In the genomic region with DNA sequence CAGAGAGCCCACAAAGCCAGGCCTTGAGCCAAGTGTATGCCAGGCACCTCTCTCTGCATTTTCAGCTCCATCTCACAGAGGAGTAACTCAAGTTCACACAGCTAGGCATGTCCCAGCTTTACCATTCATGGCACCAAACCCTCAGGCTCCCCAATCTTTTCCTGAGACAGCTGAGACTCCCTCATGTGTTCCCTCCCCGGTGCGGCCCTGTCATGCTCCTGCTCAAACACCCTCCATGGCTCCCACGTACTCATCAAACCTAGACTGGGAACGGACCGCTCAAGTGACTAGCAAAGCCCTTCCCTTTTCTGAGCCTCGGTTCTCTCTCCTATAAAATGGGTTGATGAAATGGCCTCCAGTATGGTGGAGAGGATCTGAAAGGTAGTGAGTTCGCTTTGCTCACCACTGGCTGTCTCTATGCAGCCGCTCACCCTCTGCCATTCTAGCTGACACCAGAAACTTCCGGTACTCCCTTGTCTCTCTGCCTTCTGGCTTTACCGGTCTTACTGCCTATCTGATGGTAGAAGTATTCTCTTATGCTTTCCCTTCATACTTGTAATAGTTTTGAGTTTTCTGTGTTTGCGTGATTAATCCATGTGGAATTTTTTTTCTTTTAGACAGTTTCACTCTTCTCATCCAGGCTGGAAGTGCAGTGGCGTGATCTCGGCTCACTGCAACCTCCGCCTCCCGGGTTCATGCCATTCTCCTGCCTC, we compare ENCODE assay signal across 9 cellular contexts. TPM values are rescaled to one million over a fixed set of nuclear protein-coding genes. Genes with fewer than 3 reads are reported as not detected.
DNase-seq lines count a peak whose midpoint lies in the region; ATAC-seq and TF ChIP-seq lines count a peak whose summit lies in the region.
"Had no signal": no experiment of that assay in that cellular context is flagged by ENCODE, and none has a peak within 500 bp of the region (broad histone marks: within the 10 kb centered on the region; RNA-seq: fewer than 3 reads in every experiment).

No MANE protein-coding gene starts in this region.

- no peaks in the 10 kb centered on the region for H3K27me3 ChIP-seq in naive thymus-derived CD4-positive, alpha-beta T cell (ENCODE audit: control insufficient read depth in 2 of 2, insufficient read depth in 2 of 2, low read length in 2 of 2)

- peak overlapping the region in 2 of 10 donors; percentile 54 to 58 for H3K4me3 Mint-ChIP-seq in naive thymus-derived CD4-positive, alpha-beta T cell

- H3K9me3 ChIP-seq in naive thymus-derived CD4-positive, alpha-beta T cell (ENCODE audit: control insufficient read depth in 2 of 3, low read length in 3 of 3), result no peaks in the 10 kb centered on the region

- peaks cover 0 to 21% (median 0%) of the 10 kb centered on the region in 3 experiments for H3K36me3 ChIP-seq in naive thymus-derived CD4-positive, alpha-beta T cell (ENCODE audit: control insufficient read depth in 2 of 3, insufficient read depth in 3 of 3, low read length in 3 of 3)

- H3K4me3 ChIP-seq in cardiac fibroblast (replicated peaks in 1 of 2; ENCODE audit: low read depth in 2 of 2, low read length in 2 of 2), result no peak overlapping the region
- H3K4me3 ChIP-seq in naive thymus-derived CD4-positive, alpha-beta T cell (ENCODE audit: low read length), result no peak overlapping the region

- intact Hi-C loops in naive thymus-derived CD4-positive, alpha-beta T cell (cut with micrococcal nuclease), result loop anchor here in 1 of 2 donors (2.0 kb wide), 1 partner anchor 37 kb away; no protein-coding TSS in a partner anchor

- H3K4me1 Mint-ChIP-seq in naive thymus-derived CD4-positive, alpha-beta T cell, result peaks cover 30 to 70% (median 48%) of the 10 kb centered on the region in 7 donors

- H3K9me3 Mint-ChIP-seq in naive thymus-derived CD4-positive, alpha-beta T cell, result no peaks in the 10 kb centered on the region

- H3K36me3 Mint-ChIP-seq in naive thymus-derived CD4-positive, alpha-beta T cell, result peaks cover 0 to 24% (median 12%) of the 10 kb centered on the region in 5 donors

- POLR2A ChIA-PET in naive thymus-derived CD4-positive, alpha-beta T cell (lab: Charles Lee), result interaction anchor here (1.2 to 16.7 kb wide), 2 partner anchors 8 to 12 kb away, joined by 5 to 190 read pairs; a partner anchor contains a TSS

- peaks cover 9 to 10% of the 10 kb centered on the region in 2 donors for H3K4me1 ChIP-seq in naive thymus-derived CD4-positive, alpha-beta T cell (ENCODE audit: control insufficient read depth in 2 of 2, insufficient read depth in 2 of 2, low read length in 2 of 2)

- DNase-seq in A172 (ENCODE audit: low spot score) (peak; percentile 76), HT1080 (ENCODE audit: low read depth) (peak; percentile 57), cardiac fibroblast (ENCODE audit: low read depth in 2 of 2) (peak; percentile 54 to 71), iPS-NIHi7 (ENCODE audit: extremely low spot score) (no peak), NCI-H446 (lab: John Stamatoyannopoulos, UW) (no peak)
- no peak for DNase-seq in naive thymus-derived CD4-positive, alpha-beta T cell
- no peak for DNase-seq in stimulated activated CD8-positive, alpha-beta memory T cell treated with anti-CD3 and anti-CD28 coated beads, Interleukin-4, amount 100 ng/mL, for 48 hours
- DNase-seq: activated gamma-delta T cell treated with Interleukin-2 at 50 U/mL for 16 hours had no signal

- no peak for ATAC-seq in naive thymus-derived CD4-positive, alpha-beta T cell
- no peak for ATAC-seq in GM19467 (IDR thresholded peaks at IDR 0.05; ENCODE audit: unreplicated experiment)

- peak overlapping the region; percentile 14 for H3K27ac ChIP-seq in naive thymus-derived CD4-positive, alpha-beta T cell (ENCODE audit: low read depth, low read length)

- TF ChIP-seq CTCF in cardiac fibroblast (IDR thresholded peaks at IDR 0.05; ENCODE audit: low read depth, low read length), result no peak

- peak overlapping the region in 8 of 9 donors; percentile 26 to 77 (median 48) for H3K27ac Mint-ChIP-seq in naive thymus-derived CD4-positive, alpha-beta T cell

- H3K27me3 Mint-ChIP-seq in naive thymus-derived CD4-positive, alpha-beta T cell, result no peaks in the 10 kb centered on the region

- CTCF ChIA-PET in naive thymus-derived CD4-positive, alpha-beta T cell (lab: Charles Lee), result interaction anchor here (1.0 to 2.7 kb wide), 2 partner anchors 27 to 36 kb away, joined by 3 to 14 read pairs; no protein-coding TSS in a partner anchor

RNA-seq across cellular contexts. Expression of a gene that starts 7.8 kb away (rescaled TPM):
- 54.9 and 327 TPM in 2 replicates for total RNA-seq in A172 (2014; rRNA removed; shearing (Covaris generic))
- total RNA-seq in HT1080 (2014; rRNA removed; shearing (Covaris generic)), result 1.6 and 1.8 TPM in 2 replicates
- polyA plus RNA-seq in HT1080 (2015; cell fraction: cytosol; rRNA removed), result 24.9 and 25.1 TPM in 2 replicates
- 26.7 and 29.7 TPM in 2 replicates for polyA plus RNA-seq in HT1080 (2015; cell fraction: nucleus; rRNA removed)
- total RNA-seq in naive thymus-derived CD4-positive, alpha-beta T cell, result 100 to 1,000 TPM; 148 to 272 (median 194) TPM
- polyA plus RNA-seq in naive thymus-derived CD4-positive, alpha-beta T cell, result 100 to 1,000 TPM; 216 to 375 TPM

RNA-seq across cellular contexts. Expression of a gene that starts 30.5 kb away (rescaled TPM):
- 39.4 and 41.9 TPM in 2 replicates for total RNA-seq in A172 (2014; rRNA removed; shearing (Covaris generic))
- 5.8 and 8.6 TPM in 2 replicates for total RNA-seq in HT1080 (2014; rRNA removed; shearing (Covaris generic))
- polyA plus RNA-seq in HT1080 (2015; cell fraction: cytosol; rRNA removed), result 0.92 and 4.0 TPM in 2 replicates
- polyA plus RNA-seq in HT1080 (2015; cell fraction: nucleus; rRNA removed), result 0.67 and 1.1 TPM in 2 replicates
- not detected for total RNA-seq in naive thymus-derived CD4-positive, alpha-beta T cell
- polyA plus RNA-seq in naive thymus-derived CD4-positive, alpha-beta T cell, result not detected

RNA-seq across cellular contexts. Expression of a gene that starts 36.6 kb away (rescaled TPM):
- total RNA-seq in A172 (2014; rRNA removed; shearing (Covaris generic)), result 171 and 172 TPM in 2 replicates
- 169 and 184 TPM in 2 replicates for total RNA-seq in HT1080 (2014; rRNA removed; shearing (Covaris generic))
- polyA plus RNA-seq in HT1080 (2015; cell fraction: cytosol; rRNA removed), result 178 and 200 TPM in 2 replicates
- polyA plus RNA-seq in HT1080 (2015; cell fraction: nucleus; rRNA removed), result 470 and 506 TPM in 2 replicates
- 100 to 1,000 TPM; 346 to 515 (median 368) TPM for total RNA-seq in naive thymus-derived CD4-positive, alpha-beta T cell
- 10 to 100 TPM; 91.0 to 99.9 TPM for polyA plus RNA-seq in naive thymus-derived CD4-positive, alpha-beta T cell

RNA-seq across cellular contexts. Expression of a gene that starts 48.8 kb away (rescaled TPM):
- 10.6 and 11.3 TPM in 2 replicates for total RNA-seq in A172 (2014; rRNA removed; shearing (Covaris generic))
- total RNA-seq in HT1080 (2014; rRNA removed; shearing (Covaris generic)), result 6.3 and 14.5 TPM in 2 replicates
- polyA plus RNA-seq in HT1080 (2015; cell fraction: cytosol; rRNA removed), result 25.5 TPM in 2 replicates
- 8.8 and 11.8 TPM in 2 replicates for polyA plus RNA-seq in HT1080 (2015; cell fraction: nucleus; rRNA removed)
- 10 to 100 TPM; 20.5 to 73.9 (median 47.5) TPM for total RNA-seq in naive thymus-derived CD4-positive, alpha-beta T cell
- polyA plus RNA-seq in naive thymus-derived CD4-positive, alpha-beta T cell, result 100 to 1,000 TPM in 1 of 2 donors, 10 to 100 TPM in 1; 72.9 to 102 TPM

RNA-seq across cellular contexts. Expression of a gene that starts 51.8 kb away (rescaled TPM):
- 7.4 and 9.5 TPM in 2 replicates for total RNA-seq in A172 (2014; rRNA removed; shearing (Covaris generic))
- total RNA-seq in HT1080 (2014; rRNA removed; shearing (Covaris generic)), result 33.9 and 56.1 TPM in 2 replicates
- 11.4 and 11.8 TPM in 2 replicates for polyA plus RNA-seq in HT1080 (2015; cell fraction: cytosol; rRNA removed)
- 35.4 and 41.0 TPM in 2 replicates for polyA plus RNA-seq in HT1080 (2015; cell fraction: nucleus; rRNA removed)
- 10 to 100 TPM; 48.4 to 84.1 (median 60.4) TPM for total RNA-seq in naive thymus-derived CD4-positive, alpha-beta T cell
- 10 to 100 TPM; 13.7 to 47.6 TPM for polyA plus RNA-seq in naive thymus-derived CD4-positive, alpha-beta T cell

Comparison
In these comparisons a context has a peak if more than half of its experiments do, and no peak if none do; other contexts are left out.
1. DNase-seq: peak in A172 (single experiment), HT1080 (single experiment) and cardiac fibroblast (2 of 2); none in naive thymus-derived CD4-positive, alpha-beta T cell (0 of 9), stimulated activated CD8-positive, alpha-beta memory T cell treated with anti-CD3 and anti-CD28 coated beads, Interleukin-4, amount 100 ng/mL, for 48 hours (single experiment), iPS-NIHi7 (single experiment) and NCI-H446 (0 of 2).
2. RNA of a gene that starts 7.8 kb away (total RNA-seq): 54.9 to 327 TPM in A172 and 148 to 272 TPM in naive thymus-derived CD4-positive, alpha-beta T cell; 1.6 to 1.8 TPM in HT1080; every median in the first group is over 10 times any median in the second.